8 cellular contexts compared by ENCODE assay signal in the genomic region with DNA sequence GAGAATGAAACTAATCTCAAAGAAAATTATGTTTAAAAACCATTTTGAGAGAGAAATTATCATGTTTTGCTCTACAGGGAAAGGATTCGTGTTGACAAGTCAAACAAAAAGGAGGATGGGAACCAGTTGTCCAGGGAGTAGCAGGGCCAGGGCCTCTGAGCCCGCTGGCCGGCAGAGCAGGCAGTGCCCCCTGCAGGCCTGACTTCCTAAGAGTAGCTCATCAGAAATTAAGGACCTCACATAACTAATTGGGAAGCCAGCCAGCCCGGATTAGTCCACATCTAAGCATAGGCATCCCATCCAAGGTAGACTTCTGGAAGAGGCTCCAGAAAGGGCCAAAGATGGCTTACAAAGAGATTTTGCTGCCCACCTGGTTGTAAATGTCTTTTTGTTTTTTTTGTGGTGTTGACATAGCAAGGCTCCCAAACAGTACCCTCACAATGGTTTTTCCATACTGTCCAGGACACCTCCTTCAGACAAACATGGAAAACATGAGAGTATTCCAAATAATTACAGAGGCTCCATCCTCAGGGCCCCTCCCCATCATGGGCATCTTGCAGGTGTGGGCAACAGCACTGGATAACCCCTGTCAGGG.
DNase-seq lines count a peak whose midpoint lies in the region; ATAC-seq and TF ChIP-seq lines count a peak whose summit lies in the region.

No MANE protein-coding gene starts in this region.

- no peak overlapping the region for H2AFZ ChIP-seq in hepatocyte

- H3K9me2 ChIP-seq in hepatocyte (replicated peaks; ENCODE audit: insufficient read depth), result no peaks in the 10 kb centered on the region

- WGBS in hepatocyte (ENCODE audit: low lambda C conversion rate, missing lambda C conversion rate), result 43% methylated on average over 4 of the region's 4 CpGs

- TF ChIP-seq CTCF in astrocyte of the cerebellum (IDR thresholded peaks at IDR 0.05; ENCODE audit: low read depth, low read length, missing control alignments), result peak; percentile 32
- TF ChIP-seq CTCF in hepatocyte (IDR thresholded peaks at IDR 0.05; ENCODE audit: poor library complexity), result peak; percentile 52

- H3K4me3 ChIP-seq in astrocyte of the cerebellum (ENCODE audit: low read depth, low read length) (no peak overlapping the region), hepatocyte (no peak overlapping the region)

- in situ Hi-C loops in astrocyte of the cerebellum (cut with HindIII; ENCODE audit: low sequenced_read_pairs), result no loop called here

- ATAC-seq in HG02798 (IDR thresholded peaks at IDR 0.05; ENCODE audit: poor library complexity, unreplicated experiment), result peak; percentile 49
- no peak for ATAC-seq in HG03280 (IDR thresholded peaks at IDR 0.05; ENCODE audit: unreplicated experiment)
- no peak for ATAC-seq in HG03378 (IDR thresholded peaks at IDR 0.05; ENCODE audit: unreplicated experiment)

- H3K27me3 ChIP-seq in hepatocyte, result no peaks in the 10 kb centered on the region

- H3K4me2 ChIP-seq in hepatocyte, result no peak overlapping the region

- no peaks in the 10 kb centered on the region for H3K4me1 ChIP-seq in hepatocyte (ENCODE audit: insufficient read depth)

- H3K79me2 ChIP-seq in hepatocyte, result no peaks in the 10 kb centered on the region

- DNase-seq in COR-L47 (lab: John Stamatoyannopoulos, UW) (peak; percentile 41), RKO (ENCODE audit: low spot score) (peak; percentile 14), astrocyte of the cerebellum (ENCODE audit: low read depth) (no peak), hepatocyte (ENCODE audit: low spot score) (peak; percentile 74)
- peak; percentile 32 to 33 for DNase-seq in stimulated activated CD4-positive, alpha-beta T cell treated with anti-CD3 and anti-CD28 coated beads, Interleukin-2, amount 100 ng/mL, for 24 hours

- H3K9me3 ChIP-seq in hepatocyte (ENCODE audit: low read depth), result no peaks in the 10 kb centered on the region

- no peaks in the 10 kb centered on the region for H3K36me3 ChIP-seq in hepatocyte (replicated peaks; ENCODE audit: insufficient read depth, low read depth)

- no peak overlapping the region for H3K27ac ChIP-seq in hepatocyte

- H4K20me1 ChIP-seq in hepatocyte (ENCODE audit: insufficient read depth, poor library complexity, severe bottlenecking), result no peaks in the 10 kb centered on the region
